11 cellular contexts compared by ENCODE assay signal in genomic region chr19:15515272-15515625, GRCh38. TPM values are rescaled to one million over a fixed set of nuclear protein-coding genes. Genes with fewer than 3 reads are reported as not detected.
DNase-seq lines count a peak whose midpoint lies in the region; ATAC-seq and TF ChIP-seq lines count a peak whose summit lies in the region.
"Not testable (repeated sequence)": the region's sequence is repeated elsewhere in the genome, so short reads cannot be mapped to it uniquely, and the experiment has no call there.
"Had no signal": no experiment of that assay in that cellular context is flagged by ENCODE, and none has a peak within 500 bp of the region (broad histone marks: within the 10 kb centered on the region; RNA-seq: fewer than 3 reads in every experiment).

No MANE protein-coding gene starts in this region.

- peaks cover 15% of the 10 kb centered on the region for H3K4me1 ChIP-seq in CD4-positive, CD25-positive, alpha-beta regulatory T cell (ENCODE audit: control insufficient read depth, insufficient read depth, low read length, poor library complexity, severe bottlenecking)
- not testable (repeated sequence) for H3K4me1 ChIP-seq in MM.1S (ENCODE audit: low read length)
- peaks cover 16 to 18% of the 10 kb centered on the region in 2 donors for H3K4me1 ChIP-seq in naive thymus-derived CD4-positive, alpha-beta T cell (ENCODE audit: control insufficient read depth in 2 of 2, insufficient read depth in 2 of 2, low read length in 2 of 2)

- H3K9me3 Mint-ChIP-seq in CD4-positive, CD25-positive, alpha-beta regulatory T cell; activated CD4-positive, alpha-beta T cell treated with anti-CD3 and anti-CD28 coated beads, Interleukin-2, amount 10 ng/mL, durations not matched to agents 24 days and 14 days; activated T-cell treated with anti-CD3 and anti-CD28 coated beads, Interleukin-2, amount 50 U/mL, for 4 hours; activated naive CD8-positive, alpha-beta T cell (ENCODE audit: low read depth); effector memory CD8-positive, alpha-beta T cell; stimulated activated naive CD8-positive, alpha-beta T cell treated with anti-CD3 and anti-CD28 coated beads, Interleukin-15, Interleukin-2, amounts not matched to agents 100 ng/mL and 50 ng/mL, for 24 hours: not testable (repeated sequence)
- peaks cover 0 to 31% (median 17%) of the 10 kb centered on the region in 11 donors for H3K9me3 Mint-ChIP-seq in naive thymus-derived CD4-positive, alpha-beta T cell

- H3K4me3 Mint-ChIP-seq in CD4-positive, CD25-positive, alpha-beta regulatory T cell, result peak overlapping the region; percentile 12 to 89 (median 72)
- peak overlapping the region; percentile 51 for H3K4me3 Mint-ChIP-seq in activated CD4-positive, alpha-beta T cell treated with anti-CD3 and anti-CD28 coated beads, Interleukin-2, amount 10 ng/mL, durations not matched to agents 24 days and 14 days
- peak overlapping the region; percentile 69 for H3K4me3 Mint-ChIP-seq in activated T-cell treated with anti-CD3 and anti-CD28 coated beads, Interleukin-2, amount 50 U/mL, for 4 hours
- peak overlapping the region; percentile 82 for H3K4me3 Mint-ChIP-seq in activated naive CD8-positive, alpha-beta T cell
- H3K4me3 Mint-ChIP-seq in effector memory CD8-positive, alpha-beta T cell, result peak overlapping the region; percentile 64 to 71
- H3K4me3 Mint-ChIP-seq in naive thymus-derived CD4-positive, alpha-beta T cell, result peak overlapping the region; percentile 60 to 86 (median 80)
- peak overlapping the region; percentile 76 for H3K4me3 Mint-ChIP-seq in stimulated activated naive CD8-positive, alpha-beta T cell treated with anti-CD3 and anti-CD28 coated beads, Interleukin-15, Interleukin-2, amounts not matched to agents 100 ng/mL and 50 ng/mL, for 24 hours

- not testable (repeated sequence) for H3K9ac ChIP-seq in MM.1S (ENCODE audit: low read length)

- H3F3A ChIP-seq in MM.1S (ENCODE audit: insufficient read depth, low read length), result not testable (repeated sequence)

- POLR2A ChIA-PET in naive thymus-derived CD4-positive, alpha-beta T cell (lab: Charles Lee), result interaction anchor here (1.3 to 2.9 kb wide), 3 partner anchors 36 to 96 kb away, joined by 6 to 14 read pairs (median 8); partner anchors contain the start of genes AKAP8L and RASAL3

- not testable (repeated sequence) for H2AFZ ChIP-seq in MM.1S (ENCODE audit: low read length)

- H3K36me3 Mint-ChIP-seq in CD4-positive, CD25-positive, alpha-beta regulatory T cell; activated T-cell treated with anti-CD3 and anti-CD28 coated beads, Interleukin-2, amount 50 U/mL, for 4 hours (ENCODE audit: insufficient read depth); activated naive CD8-positive, alpha-beta T cell; effector memory CD8-positive, alpha-beta T cell (ENCODE audit: insufficient read depth); stimulated activated naive CD8-positive, alpha-beta T cell treated with anti-CD3 and anti-CD28 coated beads, Interleukin-15, Interleukin-2, amounts not matched to agents 100 ng/mL and 50 ng/mL, for 24 hours (ENCODE audit: low read depth): not testable (repeated sequence)
- peaks cover 10% of the 10 kb centered on the region for H3K36me3 Mint-ChIP-seq in activated CD4-positive, alpha-beta T cell treated with anti-CD3 and anti-CD28 coated beads, Interleukin-2, amount 10 ng/mL, durations not matched to agents 24 days and 14 days (ENCODE audit: low read depth)
- H3K36me3 Mint-ChIP-seq in naive thymus-derived CD4-positive, alpha-beta T cell, result peaks cover 3 to 10% (median 8%) of the 10 kb centered on the region in 5 donors

- H3K4me3 ChIP-seq in CD4-positive, CD25-positive, alpha-beta regulatory T cell (ENCODE audit: low read depth, low read length), result not testable (repeated sequence)
- H3K4me3 ChIP-seq in MM.1S (ENCODE audit: low read length), result 0 out of 2 replicates have a peak overlapping the region, but pooled peaks have one; percentile 17
- H3K4me3 ChIP-seq in naive thymus-derived CD4-positive, alpha-beta T cell (ENCODE audit: low read length), result peak overlapping the region; percentile 5

- H3K27me3 Mint-ChIP-seq in CD4-positive, CD25-positive, alpha-beta regulatory T cell; activated CD4-positive, alpha-beta T cell treated with anti-CD3 and anti-CD28 coated beads, Interleukin-2, amount 10 ng/mL, durations not matched to agents 24 days and 14 days; activated T-cell treated with anti-CD3 and anti-CD28 coated beads, Interleukin-2, amount 50 U/mL, for 4 hours (ENCODE audit: low read depth); activated naive CD8-positive, alpha-beta T cell; effector memory CD8-positive, alpha-beta T cell; naive thymus-derived CD4-positive, alpha-beta T cell; stimulated activated naive CD8-positive, alpha-beta T cell treated with anti-CD3 and anti-CD28 coated beads, Interleukin-15, Interleukin-2, amounts not matched to agents 100 ng/mL and 50 ng/mL, for 24 hours: not testable (repeated sequence)

- CTCF ChIA-PET in naive thymus-derived CD4-positive, alpha-beta T cell (lab: Charles Lee), result interaction anchor here (1.0 to 1.2 kb wide), 4 partner anchors 36 to 339 kb away, joined by 3 to 6 read pairs (median 4); no protein-coding TSS in a partner anchor

- TF ChIP-seq CTCF in MM.1S (IDR thresholded peaks at IDR 0.05; ENCODE audit: low read length), result not testable (repeated sequence)

- DNase-seq in CD4-positive, CD25-positive, alpha-beta regulatory T cell; MM.1S; activated CD4-positive, alpha-beta T cell treated with anti-CD3 and anti-CD28 coated beads, Interleukin-2, amount 10 ng/mL, durations not matched to agents 24 days and 14 days; activated T-cell treated with anti-CD3 and anti-CD28 coated beads, Interleukin-2, amount 50 U/mL, for 4 hours; effector memory CD8-positive, alpha-beta T cell; naive thymus-derived CD4-positive, alpha-beta T cell: not testable (repeated sequence)

- not testable (repeated sequence) for H3K9me2 ChIP-seq in MM.1S (replicated peaks; ENCODE audit: insufficient read depth, low read length)

- not testable (repeated sequence) for ATAC-seq in CD4-positive, CD25-positive, alpha-beta regulatory T cell (ENCODE audit: low read depth in 2 of 2); activated T-cell treated with anti-CD3 and anti-CD28 coated beads, Interleukin-2, amount 50 U/mL, for 4 hours; effector memory CD8-positive, alpha-beta T cell (replicated peaks); naive thymus-derived CD4-positive, alpha-beta T cell

- H3K27ac ChIP-seq in CD4-positive, CD25-positive, alpha-beta regulatory T cell (ENCODE audit: insufficient read depth, low read length, poor library complexity, severe bottlenecking), result peak overlapping the region; percentile 61
- not testable (repeated sequence) for H3K27ac ChIP-seq in MM.1S (ENCODE audit: low read length)
- peak overlapping the region; percentile 60 for H3K27ac ChIP-seq in naive thymus-derived CD4-positive, alpha-beta T cell (ENCODE audit: low read depth, low read length)

- H3K27me3 ChIP-seq in CD4-positive, CD25-positive, alpha-beta regulatory T cell (ENCODE audit: control insufficient read depth, insufficient read depth, low read length); naive thymus-derived CD4-positive, alpha-beta T cell (ENCODE audit: control insufficient read depth in 2 of 2, insufficient read depth in 2 of 2, low read length in 2 of 2): not testable (repeated sequence)
- H3K27me3 ChIP-seq in MM.1S (replicated peaks; ENCODE audit: insufficient read depth, low read length), result peaks cover 71% of the 10 kb centered on the region

- peaks cover 5 to 27% (median 16%) of the 10 kb centered on the region in 4 donors for H3K4me1 Mint-ChIP-seq in CD4-positive, CD25-positive, alpha-beta regulatory T cell
- H3K4me1 Mint-ChIP-seq in activated CD4-positive, alpha-beta T cell treated with anti-CD3 and anti-CD28 coated beads, Interleukin-2, amount 10 ng/mL, durations not matched to agents 24 days and 14 days, result peaks cover 17% of the 10 kb centered on the region
- peaks cover 24% of the 10 kb centered on the region for H3K4me1 Mint-ChIP-seq in activated T-cell treated with anti-CD3 and anti-CD28 coated beads, Interleukin-2, amount 50 U/mL, for 4 hours (ENCODE audit: low read depth)
- H3K4me1 Mint-ChIP-seq in activated naive CD8-positive, alpha-beta T cell (ENCODE audit: low read depth), result peaks cover 34% of the 10 kb centered on the region
- peaks cover 18 to 21% of the 10 kb centered on the region in 2 donors for H3K4me1 Mint-ChIP-seq in effector memory CD8-positive, alpha-beta T cell (ENCODE audit: low read depth in 2 of 2)
- H3K4me1 Mint-ChIP-seq in naive thymus-derived CD4-positive, alpha-beta T cell, result peaks cover 12 to 26% (median 17%) of the 10 kb centered on the region in 7 donors
- H3K4me1 Mint-ChIP-seq in stimulated activated naive CD8-positive, alpha-beta T cell treated with anti-CD3 and anti-CD28 coated beads, Interleukin-15, Interleukin-2, amounts not matched to agents 100 ng/mL and 50 ng/mL, for 24 hours (ENCODE audit: low read depth), result peaks cover 46% of the 10 kb centered on the region

- intact Hi-C loops in activated CD4-positive, alpha-beta T cell treated with anti-CD3 and anti-CD28 coated beads, Interleukin-2, amount 10 ng/mL, durations not matched to agents 24 days and 14 days (cut with micrococcal nuclease), result loop anchor here (2.0 kb wide), 1 partner anchor 18 kb away; no protein-coding TSS in a partner anchor
- intact Hi-C loops in naive thymus-derived CD4-positive, alpha-beta T cell (cut with micrococcal nuclease), result loop anchor here in 1 of 2 donors (2.0 kb wide), 2 partner anchors 36 to 50 kb away; partner anchors contain the start of gene RASAL3

- H3K4me2 ChIP-seq in MM.1S (ENCODE audit: low read depth, low read length), result peak overlapping the region; percentile 51; the same call in 1 of the 2 replicates

- H3K27ac Mint-ChIP-seq in CD4-positive, CD25-positive, alpha-beta regulatory T cell, result peak overlapping the region; percentile 96 to 97 (median 96)
- H3K27ac Mint-ChIP-seq in activated CD4-positive, alpha-beta T cell treated with anti-CD3 and anti-CD28 coated beads, Interleukin-2, amount 10 ng/mL, durations not matched to agents 24 days and 14 days, result peak overlapping the region; percentile 85
- peak overlapping the region; percentile 97 for H3K27ac Mint-ChIP-seq in activated naive CD8-positive, alpha-beta T cell
- peak overlapping the region; percentile 84 to 93 for H3K27ac Mint-ChIP-seq in effector memory CD8-positive, alpha-beta T cell
- H3K27ac Mint-ChIP-seq in naive thymus-derived CD4-positive, alpha-beta T cell, result peak overlapping the region; percentile 92 to 98 (median 96)
- peak overlapping the region; percentile 98 for H3K27ac Mint-ChIP-seq in stimulated activated naive CD8-positive, alpha-beta T cell treated with anti-CD3 and anti-CD28 coated beads, Interleukin-15, Interleukin-2, amounts not matched to agents 100 ng/mL and 50 ng/mL, for 24 hours

- not testable (repeated sequence) for H4K20me1 ChIP-seq in MM.1S (ENCODE audit: insufficient read depth, low read length)

- H3K79me2 ChIP-seq in MM.1S (ENCODE audit: low read length), result not testable (repeated sequence)

- peaks cover 7 to 14% of the 10 kb centered on the region in 2 experiments for H3K9me3 ChIP-seq in CD4-positive, CD25-positive, alpha-beta regulatory T cell (ENCODE audit: control insufficient read depth in 2 of 2, low read length in 2 of 2)
- H3K9me3 ChIP-seq in MM.1S (replicated peaks; ENCODE audit: insufficient read depth, low read length), result not testable (repeated sequence)
- H3K9me3 ChIP-seq in naive thymus-derived CD4-positive, alpha-beta T cell (ENCODE audit: control insufficient read depth in 2 of 3, low read length in 3 of 3), result peaks cover 0 to 11% (median 0%) of the 10 kb centered on the region in 3 experiments

- H3K36me3 ChIP-seq in CD4-positive, CD25-positive, alpha-beta regulatory T cell (ENCODE audit: control insufficient read depth, insufficient read depth, low read length); MM.1S (replicated peaks; ENCODE audit: insufficient read depth, low read length); naive thymus-derived CD4-positive, alpha-beta T cell (ENCODE audit: control insufficient read depth in 2 of 3, insufficient read depth in 3 of 3, low read length in 3 of 3): not testable (repeated sequence)

RNA-seq across cellular contexts. Expression of gene CYP4F22, which starts 6.9 kb away (rescaled TPM):
- total RNA-seq in CD4-positive, CD25-positive, alpha-beta regulatory T cell, result not detected
- under 1 TPM in 3 of 4 donors, not detected in 1; 0.06 to 0.54 (median 0.21) TPM for polyA plus RNA-seq in CD4-positive, CD25-positive, alpha-beta regulatory T cell
- total RNA-seq in activated CD4-positive, alpha-beta T cell treated with anti-CD3 and anti-CD28 coated beads, Interleukin-2, amount 10 ng/mL, durations not matched to agents 24 days and 14 days, result 0.09 and 0.12 TPM in 2 replicates
- total RNA-seq in activated T-cell treated with anti-CD3 and anti-CD28 coated beads, Interleukin-2, amount 50 U/mL, for 4 hours, result under 1 TPM; 0.57 to 0.82 (median 0.78) TPM
- 1 to 10 TPM in 1 of 5 experiments, under 1 TPM in 3, not detected in 1; 0.24 to 3.6 (median 0.28) TPM for total RNA-seq in naive thymus-derived CD4-positive, alpha-beta T cell
- under 1 TPM in 1 of 2 donors, not detected in 1; 0.15 TPM for polyA plus RNA-seq in naive thymus-derived CD4-positive, alpha-beta T cell
- total RNA-seq: H1, IMR-90 had no signal
- polyA plus RNA-seq: H1, IMR-90 had no signal

RNA-seq across cellular contexts. Expression of gene PGLYRP2, which starts 35.9 kb away (rescaled TPM):
- not detected for total RNA-seq in CD4-positive, CD25-positive, alpha-beta regulatory T cell
- polyA plus RNA-seq in CD4-positive, CD25-positive, alpha-beta regulatory T cell, result under 1 TPM in 2 of 4 donors, not detected in 2; 0.10 to 0.12 TPM
- total RNA-seq in activated CD4-positive, alpha-beta T cell treated with anti-CD3 and anti-CD28 coated beads, Interleukin-2, amount 10 ng/mL, durations not matched to agents 24 days and 14 days, result not detected in 2 replicates
- under 1 TPM in 1 of 3 donors, not detected in 2; 0.08 TPM for total RNA-seq in activated T-cell treated with anti-CD3 and anti-CD28 coated beads, Interleukin-2, amount 50 U/mL, for 4 hours
- under 1 TPM in 3 of 5 experiments, not detected in 2; 0.21 to 0.65 (median 0.49) TPM for total RNA-seq in naive thymus-derived CD4-positive, alpha-beta T cell
- polyA plus RNA-seq in naive thymus-derived CD4-positive, alpha-beta T cell, result under 1 TPM; 0.25 to 0.53 TPM
- total RNA-seq: H1, IMR-90, PC-3 had no signal
- polyA plus RNA-seq: H1, IMR-90 had no signal

RNA-seq across cellular contexts. Expression of gene RASAL3, which starts 50.9 kb away (rescaled TPM):
- total RNA-seq in CD4-positive, CD25-positive, alpha-beta regulatory T cell, result 122 TPM
- polyA plus RNA-seq in CD4-positive, CD25-positive, alpha-beta regulatory T cell, result 10 to 100 TPM; 25.3 to 64.3 (median 35.6) TPM
- 110 and 114 TPM in 2 replicates for total RNA-seq in activated CD4-positive, alpha-beta T cell treated with anti-CD3 and anti-CD28 coated beads, Interleukin-2, amount 10 ng/mL, durations not matched to agents 24 days and 14 days
- 100 to 1,000 TPM in 2 of 3 donors, 10 to 100 TPM in 1; 91.0 to 112 (median 106) TPM for total RNA-seq in activated T-cell treated with anti-CD3 and anti-CD28 coated beads, Interleukin-2, amount 50 U/mL, for 4 hours
- 100 to 1,000 TPM; 138 to 214 (median 159) TPM for total RNA-seq in naive thymus-derived CD4-positive, alpha-beta T cell
- polyA plus RNA-seq in naive thymus-derived CD4-positive, alpha-beta T cell, result 100 to 1,000 TPM in 1 of 2 donors, 10 to 100 TPM in 1; 38.5 to 120 TPM
- total RNA-seq: IMR-90, PC-3 had no signal
